ENCODE assay signal across 23 cellular contexts in genomic region chr2:3289971-3290370, GRCh38.
DNase-seq lines count a peak whose midpoint lies in the region; ATAC-seq and TF ChIP-seq lines count a peak whose summit lies in the region.
"Had no signal": no experiment of that assay in that cellular context is flagged by ENCODE, and none has a peak within 500 bp of the region (broad histone marks: within the 10 kb centered on the region; RNA-seq: fewer than 3 reads in every experiment).

No MANE protein-coding gene starts in this region.

- peak overlapping the region; percentile 21 for H3K27ac ChIP-seq in layer of hippocampus (ENCODE audit: low read depth, low read length)
- H3K27ac ChIP-seq: GM23248 had no signal

- H3K4me1 Mint-ChIP-seq in brain (peaks cover 71% of the 10 kb centered on the region), immature natural killer cell (peaks cover 9 to 23% of the 10 kb centered on the region in 2 donors)
- H3K4me1 Mint-ChIP-seq in stimulated activated effector memory CD8-positive, alpha-beta T cell treated with anti-CD3 and anti-CD28 coated beads, Interleukin-12 subunit alpha, Interleukin-12 subunit beta, amount 100 ng/mL, for 72 hours: peaks cover 39% of the 10 kb centered on the region

- H3K27ac Mint-ChIP-seq in activated naive CD4-positive, alpha-beta T cell treated with anti-CD3 and anti-CD28 coated beads, Interleukin-2, amount 50 U/mL, for 72 hours: peak overlapping the region; percentile 6 to 47
- peak overlapping the region; percentile 75 to 94 (median 88) for H3K27ac Mint-ChIP-seq in brain
- H3K27ac Mint-ChIP-seq in stimulated activated effector memory CD8-positive, alpha-beta T cell treated with anti-CD3 and anti-CD28 coated beads, Interleukin-12 subunit alpha, Interleukin-12 subunit beta, amount 100 ng/mL, for 72 hours: peak overlapping the region; percentile 75
- peak overlapping the region in 1 of 6 donors; percentile 46 for H3K27ac Mint-ChIP-seq in immature natural killer cell

- peaks cover 14 to 31% of the 10 kb centered on the region in 2 donors for H3K36me3 Mint-ChIP-seq in activated naive CD4-positive, alpha-beta T cell treated with anti-CD3 and anti-CD28 coated beads, Interleukin-2, amount 50 U/mL, for 72 hours
- H3K36me3 Mint-ChIP-seq in brain (peaks cover 9% of the 10 kb centered on the region), immature natural killer cell (peaks cover 0 to 3% (median 0%) of the 10 kb centered on the region in 3 donors)
- no peaks in the 10 kb centered on the region for H3K36me3 Mint-ChIP-seq in stimulated activated effector memory CD8-positive, alpha-beta T cell treated with anti-CD3 and anti-CD28 coated beads, Interleukin-12 subunit alpha, Interleukin-12 subunit beta, amount 100 ng/mL, for 72 hours

- no peak for DNase-seq in activated naive CD4-positive, alpha-beta T cell treated with anti-CD3 and anti-CD28 coated beads, Interleukin-2, amount 50 U/mL, for 72 hours (ENCODE audit: low spot score in 2 of 2)
- DNase-seq in activated naive CD4-positive, alpha-beta T cell treated with Interleukin-2 at 50 U/mL for 16 hours: no peak
- no peak for DNase-seq in stimulated activated effector memory CD8-positive, alpha-beta T cell treated with anti-CD3 and anti-CD28 coated beads, Interleukin-12 subunit alpha, Interleukin-12 subunit beta, amount 100 ng/mL, for 72 hours (ENCODE audit: low spot score in 2 of 2)
- DNase-seq in C1 segment of cervical spinal cord (lab: John Stamatoyannopoulos, UW) (no peak), immature natural killer cell (no peak)
- no peak for DNase-seq in stimulated activated CD8-positive, alpha-beta memory T cell treated with anti-CD3 and anti-CD28 coated beads, Interleukin-4, amount 100 ng/mL, for 48 hours
- DNase-seq: Calu3; CD4-positive, alpha-beta memory T cell; DMS53; EL; GM23248; HCEC 1CT; Kasumi-1; MM.1S; NCI-H1092 treated with DMSO at 0.1 percent for 48 hours; NCI-H1694; NCI-H2107; NCI-H510A; NCI-H774 had no signal

- ATAC-seq in activated naive CD4-positive, alpha-beta T cell treated with anti-CD3 and anti-CD28 coated beads, Interleukin-2, amount 50 U/mL, for 72 hours: no peak
- no peak for ATAC-seq in stimulated activated effector memory CD8-positive, alpha-beta T cell treated with anti-CD3 and anti-CD28 coated beads, Interleukin-12 subunit alpha, Interleukin-12 subunit beta, amount 100 ng/mL, for 72 hours
- ATAC-seq: Right ventricle myocardium inferior had no signal

- H3K27me3 ChIP-seq in layer of hippocampus (ENCODE audit: control insufficient read depth, insufficient read depth, low read length): no peaks in the 10 kb centered on the region
- H3K27me3 ChIP-seq: BE2C had no signal

- H3K27me3 Mint-ChIP-seq in brain (no peaks in the 10 kb centered on the region), immature natural killer cell (ENCODE audit: low read depth in 3 of 3) (peaks cover 0 to 5% (median 4%) of the 10 kb centered on the region in 3 donors)
- H3K27me3 Mint-ChIP-seq: CD4-positive, alpha-beta memory T cell had no signal

- peaks cover 3 to 14% of the 10 kb centered on the region in 2 donors for H3K9me3 Mint-ChIP-seq in activated naive CD4-positive, alpha-beta T cell treated with anti-CD3 and anti-CD28 coated beads, Interleukin-2, amount 50 U/mL, for 72 hours
- H3K9me3 Mint-ChIP-seq in brain (peaks cover 0 to 7% (median 4%) of the 10 kb centered on the region in 5 experiments), immature natural killer cell (no peaks in the 10 kb centered on the region)
- H3K9me3 Mint-ChIP-seq in stimulated activated effector memory CD8-positive, alpha-beta T cell treated with anti-CD3 and anti-CD28 coated beads, Interleukin-12 subunit alpha, Interleukin-12 subunit beta, amount 100 ng/mL, for 72 hours: no peaks in the 10 kb centered on the region

- no peak for TF ChIP-seq CTCF in brain (conservative IDR thresholded peaks at IDR 0.05)

- peak overlapping the region in 2 of 5 experiments; percentile 22 to 58 for H3K4me3 Mint-ChIP-seq in brain
- H3K4me3 Mint-ChIP-seq in stimulated activated effector memory CD8-positive, alpha-beta T cell treated with anti-CD3 and anti-CD28 coated beads, Interleukin-12 subunit alpha, Interleukin-12 subunit beta, amount 100 ng/mL, for 72 hours: no peak overlapping the region
- H3K4me3 Mint-ChIP-seq in immature natural killer cell: no peak overlapping the region
- H3K4me3 Mint-ChIP-seq: CD4-positive, alpha-beta memory T cell had no signal
